8 cellular contexts compared by ENCODE assay signal in the genomic region with DNA sequence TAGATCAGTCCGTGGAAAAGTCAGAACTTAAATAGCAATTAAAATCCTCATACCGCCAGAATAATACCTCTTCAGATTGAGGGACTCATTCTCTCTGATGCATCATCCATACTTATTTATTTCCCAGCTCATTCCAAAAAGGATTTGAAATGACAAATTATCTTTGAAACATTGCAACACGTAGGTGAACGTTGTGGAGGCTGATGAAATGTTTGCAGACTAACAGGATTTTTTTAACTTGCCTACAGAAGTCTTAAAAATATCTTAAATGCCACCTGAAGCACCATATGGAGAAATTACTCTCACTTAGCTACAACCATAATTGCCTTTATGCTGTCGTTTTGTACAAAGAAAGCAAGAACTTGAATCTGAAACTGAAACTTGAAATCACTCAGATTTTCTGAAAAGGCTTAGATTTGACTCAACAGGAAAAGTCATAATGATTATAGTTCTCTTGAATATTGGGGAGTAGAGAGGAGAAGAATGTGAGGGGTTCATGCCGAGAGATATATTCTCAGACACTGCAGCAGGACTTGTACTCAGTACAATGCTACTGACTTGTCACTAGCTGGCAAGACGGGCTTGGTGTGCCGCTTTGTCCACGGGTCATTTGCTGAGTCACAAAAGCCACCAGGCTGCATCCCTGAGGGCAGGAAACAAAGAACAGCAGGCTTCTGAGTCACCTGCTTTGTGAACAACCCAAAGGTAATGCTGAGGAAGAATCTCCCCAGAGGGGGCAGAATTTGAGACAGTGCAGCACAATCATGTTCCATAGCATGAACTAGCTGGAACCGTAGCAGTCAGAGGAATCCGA. TPM values are rescaled to one million over a fixed set of nuclear protein-coding genes. Genes with fewer than 3 reads are reported as not detected.
A peak's percentile ranks its signal among the peaks of the same experiment; 100 is the strongest.
DNase-seq lines count a peak whose midpoint lies in the region; ATAC-seq, FAIRE-seq and TF ChIP-seq lines count a peak whose summit lies in the region.

No MANE protein-coding gene starts in this region.

- H3K9me3 ChIP-seq in WERI-Rb-1 (ENCODE audit: severe bottlenecking) (no peaks in the 10 kb centered on the region), lower lobe of right lung (no peaks in the 10 kb centered on the region)

- DNase-seq in H54 (ENCODE audit: insufficient read length, low spot score) (peak; percentile 65), M059J (ENCODE audit: low read depth) (peak; percentile 96), WERI-Rb-1 (peak; percentile 82), bronchial epithelial cell (ENCODE audit: low read depth) (peak; percentile 93), lower lobe of right lung (peak; percentile 57), KG1 (lab: John Stamatoyannopoulos, UW) (no peak)
- peak; percentile 53 to 56 for DNase-seq in stimulated activated CD8-positive, alpha-beta memory T cell treated with anti-CD3 and anti-CD28 coated beads, Interleukin-15, amount 100 ng/mL, for 48 hours (ENCODE audit: low read depth in 2 of 2)

- H3K27ac ChIP-seq in WERI-Rb-1 (peak overlapping the region; percentile 84), lower lobe of right lung (no peak overlapping the region)

- H3K4me3 ChIP-seq in WERI-Rb-1 (ENCODE audit: low read depth, low read length) (peak overlapping the region; percentile 49), bronchial epithelial cell (ENCODE audit: low read depth, low read length) (no peak overlapping the region), lower lobe of right lung (peak overlapping the region; percentile 42)

- H3K36me3 ChIP-seq in WERI-Rb-1, result no peaks in the 10 kb centered on the region
- no peaks in the 10 kb centered on the region for H3K36me3 ChIP-seq in bronchial epithelial cell (ENCODE audit: control insufficient read depth, insufficient read depth, low read length)
- H3K36me3 ChIP-seq in lower lobe of right lung, result no peaks in the 10 kb centered on the region

- no peak for TF ChIP-seq POLR2A in H54 (IDR thresholded peaks at IDR 0.05; ENCODE audit: low read depth, low read length)

- H3K27me3 ChIP-seq in WERI-Rb-1 (ENCODE audit: insufficient read depth, low read depth, severe bottlenecking) (no peaks in the 10 kb centered on the region), bronchial epithelial cell (ENCODE audit: control insufficient read depth, insufficient read depth, low read length) (peaks cover 6% of the 10 kb centered on the region), lower lobe of right lung (ENCODE audit: low read depth) (no peaks in the 10 kb centered on the region)

- peak; percentile 78 to 90 for ATAC-seq in lower lobe of right lung

- intact Hi-C loops in lower lobe of right lung (cut with DNase I), result no loop called here

- no peaks in the 10 kb centered on the region for H3K4me1 ChIP-seq in lower lobe of right lung

- TF ChIP-seq CTCF in GM12873 (IDR thresholded peaks at IDR 0.05; ENCODE audit: insufficient read depth, low read depth, low read length, missing control alignments) (peak; percentile 47), WERI-Rb-1 (IDR thresholded peaks at IDR 0.05; ENCODE audit: low read depth, low read length) (peak; percentile 48), bronchial epithelial cell (IDR thresholded peaks at IDR 0.05; ENCODE audit: insufficient read depth, low read length, severe bottlenecking) (peak; percentile 52), lower lobe of right lung (IDR thresholded peaks at IDR 0.05) (no peak)

- FAIRE-seq in H54 (lab: Jason Lieb, UNC), result peak; percentile 93
- peak; percentile 96 for FAIRE-seq in bronchial epithelial cell (lab: Jason Lieb, UNC)

RNA-seq across cellular contexts. Expression of a gene that starts 7.1 kb away (rescaled TPM):
- total RNA-seq in M059J (2014; rRNA removed; shearing (Covaris generic)), result 5.3 and 7.7 TPM in 2 replicates
- total RNA-seq in bronchial epithelial cell, result 1.6 and 2.2 TPM in 2 replicates
- total RNA-seq in lower lobe of right lung, result 38.8 TPM
